ENCODE assay signal across 16 cellular contexts in the genomic region with DNA sequence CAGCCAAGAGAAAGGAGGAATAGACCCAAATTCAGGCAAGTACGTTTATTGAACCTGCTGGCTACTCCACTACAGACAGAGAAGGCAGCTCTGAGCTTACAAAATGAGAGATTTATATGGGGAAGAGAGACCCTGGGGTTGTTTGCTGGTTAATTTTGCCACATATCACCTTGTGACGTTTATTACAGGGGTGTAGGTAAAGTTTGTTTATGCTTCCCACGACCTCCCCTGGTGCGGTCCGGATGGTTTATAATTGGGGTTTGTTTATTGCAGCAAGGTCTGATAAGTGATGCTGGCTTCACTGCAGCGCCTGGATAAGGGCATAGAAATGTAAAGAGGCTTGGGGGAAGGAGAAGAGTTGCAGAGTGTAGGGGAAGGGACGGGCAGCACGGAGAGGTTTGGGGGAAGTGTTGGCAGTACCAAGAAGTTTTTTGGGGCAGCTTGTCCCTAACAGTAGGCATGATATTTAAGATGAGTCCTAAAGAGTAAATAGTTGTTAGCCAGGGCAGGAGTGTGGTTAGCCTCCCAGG. TPM values are rescaled to one million over a fixed set of nuclear protein-coding genes. Genes with fewer than 3 reads are reported as not detected.
A peak's percentile ranks its signal among the peaks of the same experiment; 100 is the strongest.
DNase-seq lines count a peak whose midpoint lies in the region; ATAC-seq and TF ChIP-seq lines count a peak whose summit lies in the region.
"Had no signal": no experiment of that assay in that cellular context is flagged by ENCODE, and none has a peak within 500 bp of the region (broad histone marks: within the 10 kb centered on the region; RNA-seq: fewer than 3 reads in every experiment).

No MANE protein-coding gene starts in this region.

- peak overlapping the region; percentile 50 for H3K4me3 Mint-ChIP-seq in GM23338

- peak overlapping the region; percentile 72; the same call in 1 of the 2 replicates for H2AFZ ChIP-seq in GM23338

- no peak for TF ChIP-seq EP300 in transverse colon (IDR thresholded peaks at IDR 0.05; ENCODE audit: low read depth)

- H3K27me3 ChIP-seq in GM23338 (ENCODE audit: insufficient read depth) = no peaks in the 10 kb centered on the region
- no peaks in the 10 kb centered on the region for H3K27me3 ChIP-seq in iPS-20b (ENCODE audit: insufficient read depth, low read length)
- H3K27me3 ChIP-seq in transverse colon = no peaks in the 10 kb centered on the region
- H3K27me3 ChIP-seq: BLaER1 treated with 17β-estradiol and CSF1 and Interleukin-3, amounts not matched to agents 10 nM and 100 nM had no signal

- no peaks in the 10 kb centered on the region for H3K79me2 ChIP-seq in GM23338 (replicated peaks; ENCODE audit: insufficient read depth)

- TF ChIP-seq CTCF in GM23338 (conservative IDR thresholded peaks at IDR 0.05; ENCODE audit: low read depth in 2 of 2) (no peak), transverse colon (IDR thresholded peaks at IDR 0.05) (no peak)

- DNase-seq in GM23338 (ENCODE audit: low spot score) (no peak), NCI-H69 (lab: John Stamatoyannopoulos, UW) (peak; percentile 4), NCI-H82 (lab: John Stamatoyannopoulos, UW) (no peak), mesenteric fat pad (ENCODE audit: low spot score) (no peak), transverse colon (no peak)
- DNase-seq: AML-193; Calu3; CD4-positive, CD25-positive, alpha-beta regulatory T cell; DMS 273 treated with DMSO at 0.1 percent for 48 hours; HCEC 1CT; KG1 had no signal

- intact Hi-C loops in transverse colon (cut with DNase I; ENCODE audit: low total_unique reads) = no loop called here

- no peaks in the 10 kb centered on the region for H3K9me2 ChIP-seq in GM23338 (ENCODE audit: insufficient read depth)

- in situ Hi-C loops in transverse colon (cut with MboI; ENCODE audit: low pct_ligation_motif_present in 1 of 4, low pct_unique_long_range_greater_than_20kb in 1 of 4, low sequenced_read_pairs in 3 of 4) = loop anchor here in 1 of 4 donors (25.0 kb wide), 1 partner anchor 89 kb away; no protein-coding TSS in a partner anchor

- no peak for TF ChIP-seq POLR2A in transverse colon (IDR thresholded peaks at IDR 0.05)

- H3K4me3 ChIP-seq in GM23338 = 0 out of 2 replicates have a peak overlapping the region, but pooled peaks have one; percentile 17
- H3K4me3 ChIP-seq in iPS-20b (ENCODE audit: low read length) = peak overlapping the region; percentile 42; the same call in 1 of the 2 replicates
- no peak overlapping the region for H3K4me3 ChIP-seq in transverse colon
- H3K4me3 ChIP-seq: BLaER1 treated with 17β-estradiol and CSF1 and Interleukin-3, amounts not matched to agents 10 nM and 100 nM; GM12878 had no signal

- H3K27me3 Mint-ChIP-seq in GM23338 (ENCODE audit: insufficient read depth, low read depth, poor library complexity) = no peaks in the 10 kb centered on the region
- H3K27me3 Mint-ChIP-seq: CD4-positive, CD25-positive, alpha-beta regulatory T cell had no signal

- no peaks in the 10 kb centered on the region for H3K36me3 ChIP-seq in GM23338 (ENCODE audit: insufficient read depth)
- H3K36me3 ChIP-seq in iPS-20b (ENCODE audit: insufficient read depth, low read depth, low read length) = no peaks in the 10 kb centered on the region
- no peaks in the 10 kb centered on the region for H3K36me3 ChIP-seq in transverse colon
- H3K36me3 ChIP-seq: BLaER1 treated with 17β-estradiol and CSF1 and Interleukin-3, amounts not matched to agents 10 nM and 100 nM had no signal

- peak; percentile 78 for ATAC-seq in GM23338
- ATAC-seq: GM12878 had no signal

- peaks cover 11% of the 10 kb centered on the region; the same call in 2 of the 3 replicates for H3K4me1 Mint-ChIP-seq in GM23338
- H3K4me1 Mint-ChIP-seq: CD4-positive, CD25-positive, alpha-beta regulatory T cell; IgD-negative memory B cell had no signal

- peaks cover 7% of the 10 kb centered on the region; the same call in 1 of the 3 replicates for H3K9me3 Mint-ChIP-seq in GM23338

- H3K4me1 ChIP-seq in GM23338 (ENCODE audit: insufficient read depth) (no peaks in the 10 kb centered on the region), iPS-20b (ENCODE audit: insufficient read depth, low read length) (no peaks in the 10 kb centered on the region), transverse colon (no peaks in the 10 kb centered on the region)

- H3K9me3 ChIP-seq in iPS-20b (ENCODE audit: insufficient read depth, low read depth, low read length) (no peaks in the 10 kb centered on the region), transverse colon (no peaks in the 10 kb centered on the region)

- no peak overlapping the region for H3K27ac Mint-ChIP-seq in GM23338
- H3K27ac Mint-ChIP-seq: CD4-positive, CD25-positive, alpha-beta regulatory T cell had no signal

- H3K36me3 Mint-ChIP-seq in GM23338 (ENCODE audit: low read depth) = no peaks in the 10 kb centered on the region
- H3K36me3 Mint-ChIP-seq: CD4-positive, CD25-positive, alpha-beta regulatory T cell; IgD-negative memory B cell had no signal

- H3F3A ChIP-seq in GM23338 (replicated peaks; ENCODE audit: low read depth) = no peaks in the 10 kb centered on the region

- no peak overlapping the region for H3K9ac ChIP-seq in iPS-20b (ENCODE audit: low read depth, low read length)
- H3K9ac ChIP-seq: BLaER1 treated with 17β-estradiol and CSF1 and Interleukin-3, amounts not matched to agents 10 nM and 100 nM had no signal

- no peaks in the 10 kb centered on the region for H4K20me1 ChIP-seq in GM23338 (replicated peaks; ENCODE audit: insufficient read depth)
- H4K20me1 ChIP-seq: BLaER1 treated with 17β-estradiol and CSF1 and Interleukin-3, amounts not matched to agents 10 nM and 100 nM had no signal

- H3K27ac ChIP-seq in GM23338 (ENCODE audit: low read depth) = no peak overlapping the region
- no peak overlapping the region for H3K27ac ChIP-seq in iPS-20b (ENCODE audit: low read length)
- no peak overlapping the region for H3K27ac ChIP-seq in transverse colon
- H3K27ac ChIP-seq: BLaER1 treated with 17β-estradiol and CSF1 and Interleukin-3, amounts not matched to agents 10 nM and 100 nM had no signal

- WGBS in transverse colon (ENCODE audit: low coverage in 1 of 2), 2 donors = 0 to 34% methylated on average over 2 to 8 of the region's 8 CpGs

- H3K4me2 ChIP-seq in GM23338 = peak overlapping the region; percentile 41; the same call in 1 of the 2 replicates
- H3K4me2 ChIP-seq: BLaER1 treated with 17β-estradiol and CSF1 and Interleukin-3, amounts not matched to agents 10 nM and 100 nM had no signal

TF ChIP-seq in GM23338, 12 proteins besides CTCF, POLR2A, EP300 and RAD21 (continues in another document):
- TF ChIP-seq EZH2phosphoT487 (IDR thresholded peaks at IDR 0.05; ENCODE audit: unreplicated experiment) (no peak), EZH2 (IDR thresholded peaks at IDR 0.05; ENCODE audit: low read depth, unreplicated experiment) (no peak), ZNF331 (CRISPR knock-in tag; IDR thresholded peaks at IDR 0.05; ENCODE audit: low read depth) (no peak), ZNF114 (CRISPR knock-in tag; IDR thresholded peaks at IDR 0.05) (no peak), POLR2AphosphoS5 (IDR thresholded peaks at IDR 0.05; ENCODE audit: low read depth) (no peak)
- TF ChIP-seq, protein P1, sequence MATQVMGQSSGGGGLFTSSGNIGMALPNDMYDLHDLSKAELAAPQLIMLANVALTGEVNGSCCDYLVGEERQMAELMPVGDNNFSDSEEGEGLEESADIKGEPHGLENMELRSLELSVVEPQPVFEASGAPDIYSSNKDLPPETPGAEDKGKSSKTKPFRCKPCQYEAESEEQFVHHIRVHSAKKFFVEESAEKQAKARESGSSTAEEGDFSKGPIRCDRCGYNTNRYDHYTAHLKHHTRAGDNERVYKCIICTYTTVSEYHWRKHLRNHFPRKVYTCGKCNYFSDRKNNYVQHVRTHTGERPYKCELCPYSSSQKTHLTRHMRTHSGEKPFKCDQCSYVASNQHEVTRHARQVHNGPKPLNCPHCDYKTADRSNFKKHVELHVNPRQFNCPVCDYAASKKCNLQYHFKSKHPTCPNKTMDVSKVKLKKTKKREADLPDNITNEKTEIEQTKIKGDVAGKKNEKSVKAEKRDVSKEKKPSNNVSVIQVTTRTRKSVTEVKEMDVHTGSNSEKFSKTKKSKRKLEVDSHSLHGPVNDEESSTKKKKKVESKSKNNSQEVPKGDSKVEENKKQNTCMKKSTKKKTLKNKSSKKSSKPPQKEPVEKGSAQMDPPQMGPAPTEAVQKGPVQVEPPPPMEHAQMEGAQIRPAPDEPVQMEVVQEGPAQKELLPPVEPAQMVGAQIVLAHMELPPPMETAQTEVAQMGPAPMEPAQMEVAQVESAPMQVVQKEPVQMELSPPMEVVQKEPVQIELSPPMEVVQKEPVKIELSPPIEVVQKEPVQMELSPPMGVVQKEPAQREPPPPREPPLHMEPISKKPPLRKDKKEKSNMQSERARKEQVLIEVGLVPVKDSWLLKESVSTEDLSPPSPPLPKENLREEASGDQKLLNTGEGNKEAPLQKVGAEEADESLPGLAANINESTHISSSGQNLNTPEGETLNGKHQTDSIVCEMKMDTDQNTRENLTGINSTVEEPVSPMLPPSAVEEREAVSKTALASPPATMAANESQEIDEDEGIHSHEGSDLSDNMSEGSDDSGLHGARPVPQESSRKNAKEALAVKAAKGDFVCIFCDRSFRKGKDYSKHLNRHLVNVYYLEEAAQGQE (IDR thresholded peaks at IDR 0.05; ENCODE audit: unreplicated experiment) = no peak

RNA-seq across cellular contexts. Expression of a gene that starts 12.6 kb away (rescaled TPM):
- 52.9 and 74.7 TPM in 2 replicates for total RNA-seq in GM23338 (2014; rRNA removed; shearing (Covaris generic))
- 142 and 157 TPM in 2 replicates for polyA plus RNA-seq in GM23338 (2016; fragmentation: Nextera tagmentation; extraction: Ambion mirVana)
- total RNA-seq in mesenteric fat pad = 1.1 TPM
- total RNA-seq in transverse colon = 1 to 10 TPM in 2 of 4 donors, not detected in 2; 3.0 to 3.3 TPM
- total RNA-seq: GM12878 had no signal
- polyA plus RNA-seq: IgD-negative memory B cell had no signal

RNA-seq across cellular contexts. Expression of a gene that starts 41.6 kb away (rescaled TPM):
- total RNA-seq in GM23338 (2014; rRNA removed; shearing (Covaris generic)) = not detected in 2 replicates
- polyA plus RNA-seq in GM23338 (2016; fragmentation: Nextera tagmentation; extraction: Ambion mirVana) = not detected in 2 replicates
- 4.0 TPM for total RNA-seq in mesenteric fat pad
- total RNA-seq in transverse colon = 1 to 10 TPM in 1 of 4 donors, under 1 TPM in 1, not detected in 2; 0.64 to 2.0 TPM
- total RNA-seq: Calu3; CD4-positive, CD25-positive, alpha-beta regulatory T cell; G401; GM12878 had no signal
- polyA plus RNA-seq: CD4-positive, CD25-positive, alpha-beta regulatory T cell; IgD-negative memory B cell had no signal

Comparison
In these comparisons a context has a peak if more than half of its experiments do, and no peak if none do; other contexts are left out.
1. H3K4me3 ChIP-seq: peak in GM23338 (single experiment) and iPS-20b (single experiment); none in transverse colon (0 of 4).
2. RNA of a gene that starts 12.6 kb away (total RNA-seq): 52.9 to 74.7 TPM in GM23338; 3.0 to 3.3 TPM in transverse colon and 1.1 TPM in mesenteric fat pad (single experiment); every median in the first group is over 10 times any median in the second.